Comparison of ENCODE assay signal across 20 cellular contexts in the genomic region with DNA sequence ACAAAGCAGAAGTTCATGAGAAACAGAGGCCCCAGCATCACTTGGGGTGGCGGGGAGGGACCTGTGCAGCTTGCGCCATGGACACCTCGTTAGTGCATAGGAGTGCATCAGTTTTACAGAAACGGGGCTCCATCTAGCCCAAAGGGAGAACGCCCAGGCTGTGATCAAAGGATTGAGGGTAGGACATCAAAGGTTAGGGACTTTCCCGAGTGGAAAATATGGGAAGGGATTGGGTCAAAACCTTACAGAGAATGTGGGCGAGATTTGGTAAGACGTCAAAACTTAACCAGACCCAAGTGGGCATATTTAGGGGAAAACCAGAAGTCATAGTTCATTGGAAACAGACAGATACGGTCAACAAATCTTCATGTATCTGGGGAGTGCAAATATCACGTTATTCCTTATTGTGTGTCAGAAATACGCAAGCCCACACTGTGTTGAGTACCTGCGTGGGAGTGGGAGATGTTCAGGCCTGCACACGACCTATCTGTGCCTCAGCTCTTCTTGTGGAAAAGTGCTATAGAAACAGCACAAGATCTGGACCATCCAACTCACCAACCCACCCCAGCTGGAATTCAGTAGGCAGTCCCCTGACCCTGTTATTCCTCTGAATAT. TPM values are rescaled to one million over a fixed set of nuclear protein-coding genes. Genes with fewer than 3 reads are reported as not detected.
A peak's percentile ranks its signal among the peaks of the same experiment; 100 is the strongest.
DNase-seq lines count a peak whose midpoint lies in the region; ATAC-seq, FAIRE-seq and TF ChIP-seq lines count a peak whose summit lies in the region.
"Had no signal": no experiment of that assay in that cellular context is flagged by ENCODE, and none has a peak within 500 bp of the region (broad histone marks: within the 10 kb centered on the region; RNA-seq: fewer than 3 reads in every experiment).

No MANE protein-coding gene starts in this region.

- H3K27me3 Mint-ChIP-seq in activated CD8-positive, alpha-beta T cell treated with anti-CD3 and anti-CD28 coated beads for 36 hours = no peaks in the 10 kb centered on the region
- H3K27me3 Mint-ChIP-seq in activated CD8-positive, alpha-beta T cell treated with anti-CD3 and anti-CD28 coated beads, Interleukin-2, amount 10 ng/mL, durations not matched to agents 7 days and 5 days (ENCODE audit: low read depth) = no peaks in the 10 kb centered on the region
- H3K27me3 Mint-ChIP-seq in activated T-helper 2 cell treated with anti-CD3 and anti-CD28 coated beads, Interferon-gamma antibody, Interleukin-2, Interleukin-4, amounts not matched to agents 10 μg/mL and 5 μg/mL and 100 μg/mL, durations not matched to agents 14 hours and 24 hours and 36 hours (ENCODE audit: low read depth) = no peaks in the 10 kb centered on the region
- H3K27me3 Mint-ChIP-seq: naive thymus-derived CD8-positive, alpha-beta T cell had no signal

- CTCF ChIA-PET in activated CD8-positive, alpha-beta T cell treated with anti-CD3 and anti-CD28 coated beads for 36 hours (lab: Charles Lee) = interaction anchor here (1.8 to 2.6 kb wide), 2 partner anchors 18 to 22 kb away, joined by 5 to 11 read pairs; no protein-coding TSS in a partner anchor
- CTCF ChIA-PET in activated CD8-positive, alpha-beta T cell treated with anti-CD3 and anti-CD28 coated beads, Interleukin-2, amount 10 ng/mL, durations not matched to agents 7 days and 5 days (lab: Charles Lee) = interaction anchor here (2.2 to 3.9 kb wide), 2 partner anchors 18 to 23 kb away, joined by 8 to 14 read pairs; no protein-coding TSS in a partner anchor
- CTCF ChIA-PET in SK-N-SH (lab: Yijun Ruan, JAX) = interaction anchor here (6.3 kb wide), 1 partner anchor 18 kb away, joined by 24 read pairs; no protein-coding TSS in a partner anchor

- no peak overlapping the region for H2AFZ ChIP-seq in SK-N-SH (ENCODE audit: low read depth)
- H2AFZ ChIP-seq: parathyroid adenoma had no signal

- FAIRE-seq in RCC 7860 (lab: Jason Lieb, UNC) = no peak
- FAIRE-seq: GM19239, urothelium cell line had no signal

- H3K9me3 Mint-ChIP-seq in activated CD8-positive, alpha-beta T cell treated with anti-CD3 and anti-CD28 coated beads for 36 hours = no peaks in the 10 kb centered on the region
- peaks cover 8% of the 10 kb centered on the region for H3K9me3 Mint-ChIP-seq in activated CD8-positive, alpha-beta T cell treated with anti-CD3 and anti-CD28 coated beads, Interleukin-2, amount 10 ng/mL, durations not matched to agents 7 days and 5 days (ENCODE audit: insufficient read depth)
- H3K9me3 Mint-ChIP-seq in activated T-helper 2 cell treated with anti-CD3 and anti-CD28 coated beads, Interferon-gamma antibody, Interleukin-2, Interleukin-4, amounts not matched to agents 10 μg/mL and 5 μg/mL and 100 μg/mL, durations not matched to agents 14 hours and 24 hours and 36 hours = peaks cover 9% of the 10 kb centered on the region

- no peaks in the 10 kb centered on the region for H3K9me3 ChIP-seq in SK-N-SH

- peak; percentile 72 for DNase-seq in activated CD8-positive, alpha-beta T cell treated with anti-CD3 and anti-CD28 coated beads for 36 hours
- no peak for DNase-seq in activated CD8-positive, alpha-beta T cell treated with anti-CD3 and anti-CD28 coated beads, Interleukin-2, amount 10 ng/mL, durations not matched to agents 7 days and 5 days
- DNase-seq in GM13977 (ENCODE audit: low spot score) = peak; percentile 58
- DNase-seq in activated T-helper 2 cell treated with anti-CD3 and anti-CD28 coated beads, Interferon-gamma antibody, Interleukin-2, Interleukin-4, amounts not matched to agents 10 μg/mL and 5 μg/mL and 100 μg/mL, durations not matched to agents 14 hours and 24 hours and 36 hours (ENCODE audit: low spot score) = no peak
- DNase-seq in stimulated activated CD4-positive, alpha-beta T cell treated with anti-CD3 and anti-CD28 coated beads, TNF-alpha, amount 100 ng/mL, for 48 hours (ENCODE audit: low read depth in 3 of 3) = peak; percentile 55 to 60 (median 57)
- no peak for DNase-seq in SK-N-SH
- DNase-seq in central memory CD4-positive, alpha-beta T cell = no peak
- no peak for DNase-seq in RCC 7860 (ENCODE audit: low spot score)
- DNase-seq: ACHN, DMS53, mesenchymal stem cell, NCI-H1092 treated with DMSO at 0.1 percent for 48 hours had no signal

- peaks cover 0 to 2% of the 10 kb centered on the region in 2 experiments; a peak in 1 of 4 replicates for H3K4me1 ChIP-seq in SK-N-SH (ENCODE audit: control insufficient read depth in 1 of 2, insufficient read depth in 2 of 2, low read depth in 1 of 2, low read length in 1 of 2)
- H3K4me1 ChIP-seq: parathyroid adenoma had no signal

- TF ChIP-seq RAD21 in SK-N-SH (IDR thresholded peaks at IDR 0.05; ENCODE audit: low read length) = no peak

- no peaks in the 10 kb centered on the region for H3K27me3 ChIP-seq in SK-N-SH (ENCODE audit: insufficient read depth)

- H3K4me3 Mint-ChIP-seq in activated CD8-positive, alpha-beta T cell treated with anti-CD3 and anti-CD28 coated beads for 36 hours = no peak overlapping the region
- no peak overlapping the region for H3K4me3 Mint-ChIP-seq in activated CD8-positive, alpha-beta T cell treated with anti-CD3 and anti-CD28 coated beads, Interleukin-2, amount 10 ng/mL, durations not matched to agents 7 days and 5 days
- H3K4me3 Mint-ChIP-seq in activated T-helper 2 cell treated with anti-CD3 and anti-CD28 coated beads, Interferon-gamma antibody, Interleukin-2, Interleukin-4, amounts not matched to agents 10 μg/mL and 5 μg/mL and 100 μg/mL, durations not matched to agents 14 hours and 24 hours and 36 hours (ENCODE audit: low read depth) = no peak overlapping the region

- 68% methylated on average over 13 of the region's 13 CpGs for WGBS in SK-N-SH (ENCODE audit: low lambda C conversion rate)

- H3K4me1 Mint-ChIP-seq in activated CD8-positive, alpha-beta T cell treated with anti-CD3 and anti-CD28 coated beads for 36 hours (ENCODE audit: low read depth) = peaks cover 37% of the 10 kb centered on the region
- peaks cover 10% of the 10 kb centered on the region for H3K4me1 Mint-ChIP-seq in activated CD8-positive, alpha-beta T cell treated with anti-CD3 and anti-CD28 coated beads, Interleukin-2, amount 10 ng/mL, durations not matched to agents 7 days and 5 days (ENCODE audit: low read depth)
- peaks cover 31% of the 10 kb centered on the region for H3K4me1 Mint-ChIP-seq in activated T-helper 2 cell treated with anti-CD3 and anti-CD28 coated beads, Interferon-gamma antibody, Interleukin-2, Interleukin-4, amounts not matched to agents 10 μg/mL and 5 μg/mL and 100 μg/mL, durations not matched to agents 14 hours and 24 hours and 36 hours (ENCODE audit: low read depth)

- no peaks in the 10 kb centered on the region for H3K79me2 ChIP-seq in SK-N-SH (ENCODE audit: insufficient read depth)
- H3K79me2 ChIP-seq: parathyroid adenoma had no signal

- H4K20me1 ChIP-seq in SK-N-SH (ENCODE audit: insufficient read depth) = no peaks in the 10 kb centered on the region

- in situ Hi-C loops in GM13977 (cut with MboI; ENCODE audit: low pct_unique_long_range_greater_than_20kb, low sequenced_read_pairs, unreplicated experiment) = no loop called here

- no peaks in the 10 kb centered on the region for H3K36me3 Mint-ChIP-seq in activated CD8-positive, alpha-beta T cell treated with anti-CD3 and anti-CD28 coated beads for 36 hours (ENCODE audit: low read depth)
- no peaks in the 10 kb centered on the region for H3K36me3 Mint-ChIP-seq in activated CD8-positive, alpha-beta T cell treated with anti-CD3 and anti-CD28 coated beads, Interleukin-2, amount 10 ng/mL, durations not matched to agents 7 days and 5 days (ENCODE audit: low read depth)
- peaks cover 7% of the 10 kb centered on the region for H3K36me3 Mint-ChIP-seq in activated T-helper 2 cell treated with anti-CD3 and anti-CD28 coated beads, Interferon-gamma antibody, Interleukin-2, Interleukin-4, amounts not matched to agents 10 μg/mL and 5 μg/mL and 100 μg/mL, durations not matched to agents 14 hours and 24 hours and 36 hours (ENCODE audit: low read depth)
- H3K36me3 Mint-ChIP-seq: naive thymus-derived CD8-positive, alpha-beta T cell had no signal

- H3K36me3 ChIP-seq in SK-N-SH (replicated peaks in 1 of 2; ENCODE audit: control insufficient read depth in 1 of 2, insufficient read depth in 2 of 2, low read length in 1 of 2) = no peaks in the 10 kb centered on the region

- no peak for TF ChIP-seq EP300 in SK-N-SH (IDR thresholded peaks at IDR 0.05; ENCODE audit: borderline replicate concordance in 1 of 2, low read depth in 1 of 2, low read length in 1 of 2)

- no peak overlapping the region for H3K4me3 ChIP-seq in SK-N-SH (ENCODE audit: low read depth in 2 of 2, low read length in 1 of 2)
- H3K4me3 ChIP-seq: SK-N-MC had no signal

- H3K4me2 ChIP-seq in SK-N-SH = no peak overlapping the region
- H3K4me2 ChIP-seq: KMS-11 had no signal

- no peak overlapping the region for H3K9ac ChIP-seq in SK-N-SH
- H3K9ac ChIP-seq: KMS-11, parathyroid adenoma had no signal

- H3K27ac ChIP-seq in SK-N-SH (ENCODE audit: low read depth in 2 of 2, low read length in 1 of 2) = no peak overlapping the region
- H3K27ac ChIP-seq: KMS-11, parathyroid adenoma, SK-N-MC had no signal

- POLR2A ChIA-PET in activated CD8-positive, alpha-beta T cell treated with anti-CD3 and anti-CD28 coated beads for 36 hours (lab: Charles Lee) = interaction anchor here (0.7 to 2.9 kb wide), 4 partner anchors 9 to 22 kb away, joined by 3 to 9 read pairs (median 6); partner anchors contain the start of gene GRAMD1A
- POLR2A ChIA-PET in activated CD8-positive, alpha-beta T cell treated with anti-CD3 and anti-CD28 coated beads, Interleukin-2, amount 10 ng/mL, durations not matched to agents 7 days and 5 days (lab: Charles Lee) = interaction anchor here (2.7 kb wide), 1 partner anchor 23 kb away, joined by 8 read pairs; no protein-coding TSS in a partner anchor
- POLR2A ChIA-PET in SK-N-SH (lab: Yijun Ruan, JAX) = no interaction called here

- TF ChIP-seq CTCF in activated CD8-positive, alpha-beta T cell treated with anti-CD3 and anti-CD28 coated beads for 36 hours (IDR thresholded peaks at IDR 0.05) = no peak
- no peak for TF ChIP-seq CTCF in GM13977 (IDR thresholded peaks at IDR 0.05; ENCODE audit: extremely low read depth, insufficient read depth, missing control alignments)
- no peak for TF ChIP-seq CTCF in SK-N-SH (IDR thresholded peaks at IDR 0.05)

- H3K9me2 ChIP-seq in SK-N-SH = no peaks in the 10 kb centered on the region

- intact Hi-C loops in activated CD8-positive, alpha-beta T cell treated with anti-CD3 and anti-CD28 coated beads for 36 hours (cut with micrococcal nuclease) = no loop called here
- intact Hi-C loops in activated T-helper 2 cell treated with anti-CD3 and anti-CD28 coated beads, Interferon-gamma antibody, Interleukin-2, Interleukin-4, amounts not matched to agents 10 μg/mL and 5 μg/mL and 100 μg/mL, durations not matched to agents 14 hours and 24 hours and 36 hours (cut with micrococcal nuclease) = loop anchor here (1.0 to 2.0 kb wide), 2 partner anchors 11 to 18 kb away; no protein-coding TSS in a partner anchor

- peak; percentile 82 for ATAC-seq in activated CD8-positive, alpha-beta T cell treated with anti-CD3 and anti-CD28 coated beads for 36 hours
- ATAC-seq in activated CD8-positive, alpha-beta T cell treated with anti-CD3 and anti-CD28 coated beads, Interleukin-2, amount 10 ng/mL, durations not matched to agents 7 days and 5 days = no peak
- ATAC-seq: HCT116; naive thymus-derived CD8-positive, alpha-beta T cell had no signal

- peak overlapping the region; percentile 82 for H3K27ac Mint-ChIP-seq in activated CD8-positive, alpha-beta T cell treated with anti-CD3 and anti-CD28 coated beads for 36 hours
- no peak overlapping the region for H3K27ac Mint-ChIP-seq in activated CD8-positive, alpha-beta T cell treated with anti-CD3 and anti-CD28 coated beads, Interleukin-2, amount 10 ng/mL, durations not matched to agents 7 days and 5 days
- peak overlapping the region; percentile 96 for H3K27ac Mint-ChIP-seq in activated T-helper 2 cell treated with anti-CD3 and anti-CD28 coated beads, Interferon-gamma antibody, Interleukin-2, Interleukin-4, amounts not matched to agents 10 μg/mL and 5 μg/mL and 100 μg/mL, durations not matched to agents 14 hours and 24 hours and 36 hours

- no peaks in the 10 kb centered on the region for H3F3A ChIP-seq in SK-N-SH (replicated peaks; ENCODE audit: insufficient read depth)

RNA-seq across cellular contexts. Expression of gene GRAMD1A, which starts 9.4 kb away (rescaled TPM):
- total RNA-seq in activated CD8-positive, alpha-beta T cell treated with anti-CD3 and anti-CD28 coated beads for 36 hours = 100 to 1,000 TPM; 128 to 134 TPM
- 10 to 100 TPM; 76.2 to 81.8 TPM for total RNA-seq in activated CD8-positive, alpha-beta T cell treated with anti-CD3 and anti-CD28 coated beads, Interleukin-2, amount 10 ng/mL, durations not matched to agents 7 days and 5 days
- total RNA-seq in activated T-helper 2 cell treated with anti-CD3 and anti-CD28 coated beads, Interferon-gamma antibody, Interleukin-2, Interleukin-4, amounts not matched to agents 10 μg/mL and 5 μg/mL and 100 μg/mL, durations not matched to agents 14 hours and 24 hours and 36 hours = 260 TPM in 2 replicates
- 64.6 and 81.9 TPM in 2 replicates for polyA plus RNA-seq in SK-N-SH (2012; rRNA removed)
- polyA plus RNA-seq in SK-N-SH (2012; cell fraction: cytosol; rRNA removed) = 55.0 and 68.3 TPM in 2 replicates
- polyA plus RNA-seq in SK-N-SH (2012; cell fraction: nucleus; rRNA removed) = 145 and 165 TPM in 2 replicates

RNA-seq across cellular contexts. Expression of gene ZNF792, which starts 26.7 kb away (rescaled TPM):
- 1 to 10 TPM; 5.1 to 5.6 TPM for total RNA-seq in activated CD8-positive, alpha-beta T cell treated with anti-CD3 and anti-CD28 coated beads for 36 hours
- 10 to 100 TPM; 13.7 to 14.2 TPM for total RNA-seq in activated CD8-positive, alpha-beta T cell treated with anti-CD3 and anti-CD28 coated beads, Interleukin-2, amount 10 ng/mL, durations not matched to agents 7 days and 5 days
- total RNA-seq in activated T-helper 2 cell treated with anti-CD3 and anti-CD28 coated beads, Interferon-gamma antibody, Interleukin-2, Interleukin-4, amounts not matched to agents 10 μg/mL and 5 μg/mL and 100 μg/mL, durations not matched to agents 14 hours and 24 hours and 36 hours = 9.9 and 10.0 TPM in 2 replicates
- 1.5 and 2.1 TPM in 2 replicates for polyA plus RNA-seq in SK-N-SH (2012; rRNA removed)
- polyA plus RNA-seq in SK-N-SH (2012; cell fraction: cytosol; rRNA removed) = 1.2 and 1.7 TPM in 2 replicates
- 1.9 and 2.5 TPM in 2 replicates for polyA plus RNA-seq in SK-N-SH (2012; cell fraction: nucleus; rRNA removed)

RNA-seq across cellular contexts. Expression of gene SCN1B, which starts 39.6 kb away (rescaled TPM):
- total RNA-seq in activated CD8-positive, alpha-beta T cell treated with anti-CD3 and anti-CD28 coated beads for 36 hours = under 1 TPM; 0.63 to 0.90 TPM
- under 1 TPM; 0.37 to 0.57 TPM for total RNA-seq in activated CD8-positive, alpha-beta T cell treated with anti-CD3 and anti-CD28 coated beads, Interleukin-2, amount 10 ng/mL, durations not matched to agents 7 days and 5 days
- total RNA-seq in activated T-helper 2 cell treated with anti-CD3 and anti-CD28 coated beads, Interferon-gamma antibody, Interleukin-2, Interleukin-4, amounts not matched to agents 10 μg/mL and 5 μg/mL and 100 μg/mL, durations not matched to agents 14 hours and 24 hours and 36 hours = 2.7 and 3.6 TPM in 2 replicates
- 10.3 and 10.5 TPM in 2 replicates for polyA plus RNA-seq in SK-N-SH (2012; rRNA removed)
- polyA plus RNA-seq in SK-N-SH (2012; cell fraction: cytosol; rRNA removed) = 7.0 and 8.3 TPM in 2 replicates
- 11.6 and 13.4 TPM in 2 replicates for polyA plus RNA-seq in SK-N-SH (2012; cell fraction: nucleus; rRNA removed)

RNA-seq across cellular contexts. Expression of gene HPN, which starts 50.8 kb away (rescaled TPM):
- under 1 TPM in 1 of 2 experiments, not detected in 1; 0.11 TPM for total RNA-seq in activated CD8-positive, alpha-beta T cell treated with anti-CD3 and anti-CD28 coated beads for 36 hours
- total RNA-seq in activated CD8-positive, alpha-beta T cell treated with anti-CD3 and anti-CD28 coated beads, Interleukin-2, amount 10 ng/mL, durations not matched to agents 7 days and 5 days = not detected
- total RNA-seq in activated T-helper 2 cell treated with anti-CD3 and anti-CD28 coated beads, Interferon-gamma antibody, Interleukin-2, Interleukin-4, amounts not matched to agents 10 μg/mL and 5 μg/mL and 100 μg/mL, durations not matched to agents 14 hours and 24 hours and 36 hours = 0.07 and 0.11 TPM in 2 replicates
- polyA plus RNA-seq in SK-N-SH (2012; rRNA removed) = 0.05 TPM in 1 of 2 replicates, not detected in the other
- 0.03 TPM in 1 of 2 replicates, not detected in the other for polyA plus RNA-seq in SK-N-SH (2012; cell fraction: cytosol; rRNA removed)
- polyA plus RNA-seq in SK-N-SH (2012; cell fraction: nucleus; rRNA removed) = 0.07 and 0.15 TPM in 2 replicates
- polyA plus RNA-seq: aorta had no signal

Comparison
In these comparisons a context has a peak if more than half of its experiments do, and no peak if none do; other contexts are left out.
1. DNase-seq: peak in activated CD8-positive, alpha-beta T cell treated with anti-CD3 and anti-CD28 coated beads for 36 hours (single experiment), GM13977 (single experiment) and stimulated activated CD4-positive, alpha-beta T cell treated with anti-CD3 and anti-CD28 coated beads, TNF-alpha, amount 100 ng/mL, for 48 hours (3 of 3); none in activated CD8-positive, alpha-beta T cell treated with anti-CD3 and anti-CD28 coated beads, Interleukin-2, amount 10 ng/mL, durations not matched to agents 7 days and 5 days (single experiment), activated T-helper 2 cell treated with anti-CD3 and anti-CD28 coated beads, Interferon-gamma antibody, Interleukin-2, Interleukin-4, amounts not matched to agents 10 μg/mL and 5 μg/mL and 100 μg/mL, durations not matched to agents 14 hours and 24 hours and 36 hours (single experiment), SK-N-SH (single experiment), central memory CD4-positive, alpha-beta T cell (single experiment) and RCC 7860 (single experiment).